Comparison of ENCODE assay signal across 11 cellular contexts in genomic region chr22:42666393-42666792, GRCh38. TPM values are rescaled to one million over a fixed set of nuclear protein-coding genes. Genes with fewer than 3 reads are reported as not detected.
DNase-seq lines count a peak whose midpoint lies in the region; ATAC-seq, FAIRE-seq and TF ChIP-seq lines count a peak whose summit lies in the region.
"Not testable (repeated sequence)": the region's sequence is repeated elsewhere in the genome, so short reads cannot be mapped to it uniquely, and the experiment has no call there.
"Had no signal": no experiment of that assay in that cellular context is flagged by ENCODE, and none has a peak within 500 bp of the region (broad histone marks: within the 10 kb centered on the region; RNA-seq: fewer than 3 reads in every experiment).

No MANE protein-coding gene starts in this region.

- H3K9me2 ChIP-seq in OCI-LY1 (ENCODE audit: low read depth, low read length); OCI-LY7 (ENCODE audit: insufficient read depth, low read length): not testable (repeated sequence)

- not testable (repeated sequence) for H3F3A ChIP-seq in OCI-LY1 (ENCODE audit: insufficient read depth, low read length)

- not testable (repeated sequence) for H3K79me2 ChIP-seq in OCI-LY1 (ENCODE audit: insufficient read depth, low read length); OCI-LY7 (ENCODE audit: insufficient read depth, low read depth, low read length); K562 (ENCODE audit: control insufficient read depth, insufficient read depth, low read length)

- 4% methylated on average over 2 of the region's 3 CpGs for WGBS in K562 (ENCODE audit: insufficient coverage, low coverage, missing lambda C conversion rate)

- not testable (repeated sequence) for BruUV-seq in OCI-LY7 (replicated peaks; lab: Mats Ljungman, UMichigan); K562 (replicated peaks; lab: Mats Ljungman, UMichigan)

- H3K27me3 Mint-ChIP-seq in IgD-negative memory B cell, activated B cell treated with CpG ODN at 0.5 μM for 24 hours, memory B cell: not testable (repeated sequence)

- TF ChIP-seq EP300 in K562 (IDR thresholded peaks at IDR 0.05; ENCODE audit: low read length), result not testable (repeated sequence)

- POLR2A ChIA-PET in OCI-LY7 (lab: Charles Lee), result interaction anchor here (0.6 to 1.0 kb wide), 3 partner anchors 10 to 99 kb away, joined by 3 to 6 read pairs (median 4); no protein-coding TSS in a partner anchor
- POLR2A ChIA-PET in activated B cell treated with CpG ODN at 0.5 μM for 24 hours (lab: Charles Lee), result interaction anchor here (0.7 to 4.7 kb wide), 5 partner anchors 11 to 339 kb away, joined by 3 to 27 read pairs (median 13); partner anchors contain the start of gene POLDIP3
- POLR2A ChIA-PET in K562 (lab: Yijun Ruan, JAX), result not testable (repeated sequence)

- not testable (repeated sequence) for H3K36me3 ChIP-seq in OCI-LY1 (ENCODE audit: insufficient read depth, low read length); OCI-LY7 (ENCODE audit: insufficient read depth, low read length); K562 (ENCODE audit: control insufficient read depth, insufficient read depth, low read length)

- TF ChIP-seq CTCF in OCI-LY1 (IDR thresholded peaks at IDR 0.05; ENCODE audit: low read length); OCI-LY7 (conservative IDR thresholded peaks at IDR 0.05; ENCODE audit: low read length); activated B cell treated with CpG ODN at 0.5 μM for 24 hours (IDR thresholded peaks at IDR 0.05); K562 (IDR thresholded peaks at IDR 0.05 in 2 of 3, conservative IDR thresholded peaks at IDR 0.05 in 1 of 3; ENCODE audit: insufficient read depth in 2 of 3, low read depth in 1 of 3, low read length in 3 of 3): not testable (repeated sequence)

- peak; percentile 33 for FAIRE-seq in GM19239 (lab: Jason Lieb, UNC)
- not testable (repeated sequence) for FAIRE-seq in K562 (lab: Jason Lieb, UNC)

- H3K4me3 ChIP-seq in OCI-LY1 (ENCODE audit: low read depth, low read length, poor library complexity, severe bottlenecking); OCI-LY7 (ENCODE audit: low read depth, low read length, poor library complexity, severe bottlenecking); K562: not testable (repeated sequence)

- not testable (repeated sequence) for TF ChIP-seq POLR2A in K562 (conservative IDR thresholded peaks at IDR 0.05)

- H3K4me1 ChIP-seq in OCI-LY1 (ENCODE audit: insufficient read depth, low read length, severe bottlenecking) (peaks cover 47% of the 10 kb centered on the region), OCI-LY7 (ENCODE audit: insufficient read depth, low read length, poor library complexity, severe bottlenecking) (peaks cover 53% of the 10 kb centered on the region), K562 (replicated peaks in 1 of 2; ENCODE audit: control insufficient read depth in 2 of 2, insufficient read depth in 2 of 2, low read length in 2 of 2) (peaks cover 0 to 11% of the 10 kb centered on the region in 2 experiments; a peak in 2 of 5 replicates)

- not testable (repeated sequence) for H3K4me2 ChIP-seq in OCI-LY1 (ENCODE audit: low read length); K562 (ENCODE audit: insufficient read depth, low read length)
- peak overlapping the region; percentile 29 for H3K4me2 ChIP-seq in OCI-LY7 (ENCODE audit: low read length)

- H2AFZ ChIP-seq in OCI-LY1 (ENCODE audit: low read length); OCI-LY7 (ENCODE audit: low read length); K562 (ENCODE audit: low read depth, low read length): not testable (repeated sequence)

- CTCF ChIA-PET in OCI-LY7 (lab: Charles Lee; ENCODE audit: unreplicated experiment); activated B cell treated with CpG ODN at 0.5 μM for 24 hours (lab: Charles Lee); K562 (lab: Yijun Ruan, JAX; ENCODE audit: low intra/inter-chr PET ratio): not testable (repeated sequence)

- ATAC-seq in activated B cell treated with CpG ODN at 0.5 μM for 24 hours (ENCODE audit: low read depth); K562; memory B cell (ENCODE audit: low read depth): not testable (repeated sequence)

- not testable (repeated sequence) for H3K9me1 ChIP-seq in K562 (ENCODE audit: control insufficient read depth, insufficient read depth, low read length)

- not testable (repeated sequence) for TF ChIP-seq RAD21 in K562 (CRISPR knock-in tag; conservative IDR thresholded peaks at IDR 0.05 in 1 of 2, IDR thresholded peaks at IDR 0.05 in 1 of 2)

- not testable (repeated sequence) for H3K9ac ChIP-seq in OCI-LY1 (ENCODE audit: low read length); K562 (ENCODE audit: insufficient read depth in 1 of 2, low read depth in 2 of 2, low read length in 2 of 2)

- not testable (repeated sequence) for H3K36me3 Mint-ChIP-seq in IgD-negative memory B cell; activated B cell treated with CpG ODN at 0.5 μM for 24 hours (ENCODE audit: low read depth); memory B cell

- intact Hi-C loops in OCI-LY7 (cut with micrococcal nuclease; ENCODE audit: unreplicated experiment); K562 (cut with micrococcal nuclease): not testable (repeated sequence)
- intact Hi-C loops in activated B cell treated with CpG ODN at 0.5 μM for 24 hours (cut with micrococcal nuclease), result loop anchor here (10.0 kb wide), 1 partner anchor 448 kb away; the partner anchor contains the start of gene BIK

- not testable (repeated sequence) for H3K27me3 ChIP-seq in OCI-LY1 (ENCODE audit: insufficient read depth, low read length); K562 (ENCODE audit: control insufficient read depth in 2 of 2, insufficient read depth in 2 of 2, low read length in 2 of 2)

- H3K4me3 Mint-ChIP-seq in IgD-negative memory B cell (peak overlapping the region in 3 of 4 donors; percentile 21 to 68 (median 49)), memory B cell (peak overlapping the region; percentile 29)
- H3K4me3 Mint-ChIP-seq in activated B cell treated with CpG ODN at 0.5 μM for 24 hours, result not testable (repeated sequence)

- H3K9me3 Mint-ChIP-seq in IgD-negative memory B cell, activated B cell treated with CpG ODN at 0.5 μM for 24 hours, memory B cell: not testable (repeated sequence)

- peak overlapping the region; percentile 93 for H3K27ac ChIP-seq in OCI-LY1 (ENCODE audit: low read depth, low read length, poor library complexity, severe bottlenecking)
- H3K27ac ChIP-seq in OCI-LY7 (ENCODE audit: low read depth, low read length, poor library complexity, severe bottlenecking), result peak overlapping the region; percentile 82
- H3K27ac ChIP-seq in K562 (ENCODE audit: extremely low read depth, low read depth, low read length), result not testable (repeated sequence)

- in situ Hi-C loops in K562 (cut with MboI), result not testable (repeated sequence)

- H3K27ac Mint-ChIP-seq in IgD-negative memory B cell (peak overlapping the region in 2 of 3 donors; percentile 14 to 78), activated B cell treated with CpG ODN at 0.5 μM for 24 hours (peak overlapping the region; percentile 53)
- H3K27ac Mint-ChIP-seq in memory B cell, result not testable (repeated sequence)

- not testable (repeated sequence) for H4K20me1 ChIP-seq in OCI-LY1 (ENCODE audit: insufficient read depth, low read length); OCI-LY7 (ENCODE audit: insufficient read depth, low read length); K562 (replicated peaks; ENCODE audit: control insufficient read depth, insufficient read depth, low read length)

- DNase-seq in GM19239 (ENCODE audit: insufficient read length, low spot score); OCI-LY7 (ENCODE audit: low spot score); activated B cell treated with CpG ODN at 0.5 μM for 24 hours; K562 (ENCODE audit: extremely low read depth in 1 of 4, low spot score in 3 of 4); memory B cell (ENCODE audit: low spot score in 2 of 2): not testable (repeated sequence)

- H3K4me1 Mint-ChIP-seq in IgD-negative memory B cell, result peaks cover 26 to 27% (median 26%) of the 10 kb centered on the region in 3 donors
- peaks cover 53% of the 10 kb centered on the region for H3K4me1 Mint-ChIP-seq in activated B cell treated with CpG ODN at 0.5 μM for 24 hours
- peaks cover 22% of the 10 kb centered on the region for H3K4me1 Mint-ChIP-seq in memory B cell

- not testable (repeated sequence) for H3K9me3 ChIP-seq in OCI-LY1 (ENCODE audit: low read length); K562 (replicated peaks; ENCODE audit: control insufficient read depth, insufficient read depth, low read depth, low read length)
- H3K9me3 ChIP-seq in OCI-LY7 (ENCODE audit: low read length), result peaks cover 16% of the 10 kb centered on the region; the same call in 1 of the 2 replicates

RNA-seq across cellular contexts. Expression of gene CYB5R3, which starts 17.2 kb away (rescaled TPM):
- polyA plus RNA-seq in IgD-negative memory B cell, result 138 TPM
- total RNA-seq in OCI-LY7 (2014; rRNA removed; shearing (Covaris generic)), result 28.5 and 38.0 TPM in 2 replicates
- total RNA-seq in OCI-LY7 (2022), result 68.9 and 74.7 TPM in 2 replicates
- 78.2 and 91.7 TPM in 2 replicates for total RNA-seq in activated B cell treated with CpG ODN at 0.5 μM for 24 hours
- total RNA-seq in K562 (2011; cell fraction: chromatin; rRNA removed; ENCODE audit: low replicate concordance), result 13.9 and 37.9 TPM in 2 replicates
- total RNA-seq in K562 (2011; cell fraction: nucleolus; rRNA removed), result 38.5 and 38.7 TPM in 2 replicates
- 25.3 and 37.0 TPM in 2 replicates for total RNA-seq in K562 (2011; cell fraction: nucleoplasm; rRNA removed)
- 28.7 and 43.2 TPM in 2 replicates for total RNA-seq in K562 (2014; rRNA removed)
- total RNA-seq in K562 (2014; rRNA removed; fragmentation: Illumina TruSeq; extraction: Trizol), result 10.9 and 13.5 TPM in 2 replicates
- 20.0 and 21.0 TPM in 2 replicates for total RNA-seq in K562 (2015; rRNA removed; fragmentation: Illumina TruSeq; extraction: Trizol)
- total RNA-seq in K562 (2021), result 66.7 and 66.8 TPM in 2 replicates
- 23.4 and 60.3 TPM in 2 replicates for polyA plus RNA-seq in K562 (2011; rRNA removed)
- 41.8 and 76.5 TPM in 2 replicates for polyA plus RNA-seq in K562 (2011; cell fraction: cytosol; rRNA removed)
- 21.3 and 28.1 TPM in 2 replicates for polyA plus RNA-seq in K562 (2011; cell fraction: nucleus; rRNA removed)
- 46.5 and 68.5 TPM in 2 replicates for polyA plus RNA-seq in K562 (2012)
- 59.2 and 83.9 TPM in 2 replicates for polyA plus RNA-seq in K562 (2014; fragmentation: Illumina TruSeq; extraction: Trizol)
- 1 to 10 TPM; 1.4 to 3.9 TPM for polyA plus RNA-seq in K562 (2014; fragmentation: Nextera tagmentation; extraction: Ambion mirVana)
- 37.6 and 45.0 TPM in 2 replicates for polyA plus RNA-seq in K562 (2014; rRNA removed)
- 21.7 and 21.8 TPM in 2 replicates for polyA minus RNA-seq in K562 (2011; rRNA and poly(A)+ RNA removed)
- 30.6 and 64.6 TPM in 2 replicates for polyA minus RNA-seq in K562 (2011; cell fraction: cytosol; rRNA and poly(A)+ RNA removed)
- polyA minus RNA-seq in K562 (2011; cell fraction: nucleus; rRNA and poly(A)+ RNA removed), result 7.7 and 11.7 TPM in 2 replicates

RNA-seq across cellular contexts. Expression of gene ATP5MGL, which starts 26.0 kb away (rescaled TPM):
- polyA plus RNA-seq in IgD-negative memory B cell (0.51 TPM), K562 (2011; rRNA removed) (0.17 TPM in 1 of 2 replicates, not detected in the other), K562 (2014; fragmentation: Illumina TruSeq; extraction: Trizol) (not detected in 2 replicates), K562 (2014; fragmentation: Nextera tagmentation; extraction: Ambion mirVana) (under 1 TPM; 0.13 to 0.34 TPM), K562 (2014; rRNA removed) (0.09 TPM in 1 of 2 replicates, not detected in the other)
- total RNA-seq in OCI-LY7 (2014; rRNA removed; shearing (Covaris generic)), result 0.92 and 0.93 TPM in 2 replicates
- total RNA-seq in OCI-LY7 (2022) (1.1 and 1.8 TPM in 2 replicates), activated B cell treated with CpG ODN at 0.5 μM for 24 hours (2.1 and 3.4 TPM in 2 replicates), K562 (2014; rRNA removed) (not detected in 2 replicates), K562 (2014; rRNA removed; fragmentation: Illumina TruSeq; extraction: Trizol) (0.25 and 0.41 TPM in 2 replicates), K562 (2015; rRNA removed; fragmentation: Illumina TruSeq; extraction: Trizol) (0.25 and 0.38 TPM in 2 replicates), K562 (2021) (0.31 and 0.35 TPM in 2 replicates)
- total RNA-seq in K562 (2011; cell fraction: chromatin; rRNA removed; ENCODE audit: low replicate concordance), result 8.4 and 14.5 TPM in 2 replicates
- total RNA-seq in K562 (2011; cell fraction: nucleolus; rRNA removed), result 6.3 and 6.8 TPM in 2 replicates
- total RNA-seq in K562 (2011; cell fraction: nucleoplasm; rRNA removed), result 8.3 and 17.9 TPM in 2 replicates
- polyA plus RNA-seq in K562 (2011; cell fraction: cytosol; rRNA removed), result 0.12 TPM in 1 of 2 replicates, not detected in the other
- 0.36 and 0.37 TPM in 2 replicates for polyA plus RNA-seq in K562 (2011; cell fraction: nucleus; rRNA removed)
- not detected in 2 replicates for polyA plus RNA-seq in K562 (2012)
- 0.74 and 1.0 TPM in 2 replicates for polyA minus RNA-seq in K562 (2011; rRNA and poly(A)+ RNA removed)
- polyA minus RNA-seq in K562 (2011; cell fraction: cytosol; rRNA and poly(A)+ RNA removed), result not detected in 2 replicates
- 0.44 and 0.67 TPM in 2 replicates for polyA minus RNA-seq in K562 (2011; cell fraction: nucleus; rRNA and poly(A)+ RNA removed)

RNA-seq across cellular contexts. Expression of gene POLDIP3, which starts 51.7 kb away (rescaled TPM):
- polyA plus RNA-seq in IgD-negative memory B cell (78.2 TPM), K562 (2011; rRNA removed) (44.4 and 53.8 TPM in 2 replicates), K562 (2014; fragmentation: Illumina TruSeq; extraction: Trizol) (47.7 and 53.0 TPM in 2 replicates), K562 (2014; fragmentation: Nextera tagmentation; extraction: Ambion mirVana) (10 to 100 TPM; 14.3 to 22.3 TPM), K562 (2014; rRNA removed) (39.8 and 45.4 TPM in 2 replicates)
- 52.7 and 70.7 TPM in 2 replicates for total RNA-seq in OCI-LY7 (2014; rRNA removed; shearing (Covaris generic))
- total RNA-seq in OCI-LY7 (2022) (73.5 and 74.1 TPM in 2 replicates), activated B cell treated with CpG ODN at 0.5 μM for 24 hours (77.1 and 77.5 TPM in 2 replicates), K562 (2014; rRNA removed) (24.9 and 39.1 TPM in 2 replicates), K562 (2014; rRNA removed; fragmentation: Illumina TruSeq; extraction: Trizol) (23.5 and 24.1 TPM in 2 replicates), K562 (2015; rRNA removed; fragmentation: Illumina TruSeq; extraction: Trizol) (25.5 and 26.3 TPM in 2 replicates), K562 (2021) (47.3 and 53.6 TPM in 2 replicates)
- 48.1 and 83.3 TPM in 2 replicates for total RNA-seq in K562 (2011; cell fraction: chromatin; rRNA removed; ENCODE audit: low replicate concordance)
- 38.3 and 41.5 TPM in 2 replicates for total RNA-seq in K562 (2011; cell fraction: nucleolus; rRNA removed)
- 41.4 and 45.6 TPM in 2 replicates for total RNA-seq in K562 (2011; cell fraction: nucleoplasm; rRNA removed)
- 32.6 and 35.2 TPM in 2 replicates for polyA plus RNA-seq in K562 (2011; cell fraction: cytosol; rRNA removed)
- 57.4 and 60.2 TPM in 2 replicates for polyA plus RNA-seq in K562 (2011; cell fraction: nucleus; rRNA removed)
- 44.3 and 46.7 TPM in 2 replicates for polyA plus RNA-seq in K562 (2012)
- 28.0 and 31.6 TPM in 2 replicates for polyA minus RNA-seq in K562 (2011; rRNA and poly(A)+ RNA removed)
- polyA minus RNA-seq in K562 (2011; cell fraction: cytosol; rRNA and poly(A)+ RNA removed), result 18.9 and 27.0 TPM in 2 replicates
- 13.5 and 18.8 TPM in 2 replicates for polyA minus RNA-seq in K562 (2011; cell fraction: nucleus; rRNA and poly(A)+ RNA removed)

RNA-seq across cellular contexts. Expression of gene A4GALT, which starts 54.3 kb away (rescaled TPM):
- not detected for polyA plus RNA-seq in IgD-negative memory B cell
- 48.9 and 61.5 TPM in 2 replicates for total RNA-seq in OCI-LY7 (2014; rRNA removed; shearing (Covaris generic))
- 40.5 and 56.0 TPM in 2 replicates for total RNA-seq in OCI-LY7 (2022)
- total RNA-seq in activated B cell treated with CpG ODN at 0.5 μM for 24 hours, result 16.9 and 18.4 TPM in 2 replicates
- total RNA-seq in K562 (2011; cell fraction: chromatin; rRNA removed; ENCODE audit: low replicate concordance), result 1.2 TPM in 1 of 2 replicates, not detected in the other
- 1.0 TPM in 1 of 2 replicates, not detected in the other for total RNA-seq in K562 (2011; cell fraction: nucleolus; rRNA removed)
- not detected in 2 replicates for total RNA-seq in K562 (2011; cell fraction: nucleoplasm; rRNA removed)
- not detected in 2 replicates for total RNA-seq in K562 (2014; rRNA removed)
- total RNA-seq in K562 (2014; rRNA removed; fragmentation: Illumina TruSeq; extraction: Trizol), result not detected in 2 replicates
- total RNA-seq in K562 (2015; rRNA removed; fragmentation: Illumina TruSeq; extraction: Trizol), result not detected in 2 replicates
- total RNA-seq in K562 (2021), result 0.11 TPM in 1 of 2 replicates, not detected in the other
- polyA plus RNA-seq in K562 (2011; rRNA removed), result 0.07 and 0.27 TPM in 2 replicates
- 0.21 and 0.58 TPM in 2 replicates for polyA plus RNA-seq in K562 (2011; cell fraction: cytosol; rRNA removed)
- polyA plus RNA-seq in K562 (2011; cell fraction: nucleus; rRNA removed), result 0.06 and 0.17 TPM in 2 replicates
- polyA plus RNA-seq in K562 (2012), result not detected in 2 replicates
- polyA plus RNA-seq in K562 (2014; fragmentation: Illumina TruSeq; extraction: Trizol), result not detected in 2 replicates
- polyA plus RNA-seq in K562 (2014; fragmentation: Nextera tagmentation; extraction: Ambion mirVana), result not detected
- not detected in 2 replicates for polyA plus RNA-seq in K562 (2014; rRNA removed)
- 0.09 TPM in 1 of 2 replicates, not detected in the other for polyA minus RNA-seq in K562 (2011; rRNA and poly(A)+ RNA removed)
- not detected in 2 replicates for polyA minus RNA-seq in K562 (2011; cell fraction: cytosol; rRNA and poly(A)+ RNA removed)
- polyA minus RNA-seq in K562 (2011; cell fraction: nucleus; rRNA and poly(A)+ RNA removed), result 0.11 and 0.40 TPM in 2 replicates
- total RNA-seq: CD4-positive, CD25-positive, alpha-beta regulatory T cell; CD8-positive, alpha-beta memory T cell had no signal
- polyA plus RNA-seq: CD14-positive monocyte; CD4-positive, alpha-beta memory T cell; CD4-positive, CD25-positive, alpha-beta regulatory T cell; CD8-positive, alpha-beta memory T cell had no signal
